12 cellular contexts compared by ENCODE assay signal in the genomic region with DNA sequence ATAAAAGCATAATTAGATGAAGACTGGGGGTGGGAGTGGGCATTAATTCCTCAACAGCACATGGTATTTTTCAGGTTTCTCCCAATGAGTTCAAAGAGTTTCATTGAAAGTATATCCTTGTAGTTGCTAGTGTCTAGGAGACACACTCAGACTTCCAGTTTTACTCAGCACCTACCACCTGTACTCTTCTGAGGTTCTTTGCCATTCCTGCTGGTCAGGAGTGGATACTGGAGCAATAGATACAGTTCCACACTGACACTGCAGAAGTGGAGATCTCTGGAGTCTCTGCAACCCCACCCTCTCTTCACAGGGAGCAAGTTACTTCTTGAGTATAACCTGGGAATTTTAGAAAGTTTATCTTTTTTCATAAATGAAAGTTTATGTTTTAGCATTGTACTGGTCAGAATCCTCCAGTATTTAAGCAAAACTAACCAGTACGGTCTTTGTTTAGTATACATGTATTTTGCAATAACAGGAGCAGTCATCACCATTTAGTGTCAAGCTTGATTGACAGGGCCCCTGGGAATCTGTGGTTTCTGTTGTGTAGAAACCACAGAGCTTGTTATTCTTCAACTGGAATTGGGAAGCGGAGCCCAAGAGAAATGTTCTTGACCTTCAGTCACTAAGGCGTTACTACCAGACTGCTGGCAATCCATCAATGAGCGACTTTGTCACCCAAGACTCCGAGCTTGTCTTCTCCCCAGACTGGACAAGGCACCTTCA.
DNase-seq lines count a peak whose midpoint lies in the region; ATAC-seq and TF ChIP-seq lines count a peak whose summit lies in the region.
"Had no signal": no experiment of that assay in that cellular context is flagged by ENCODE, and none has a peak within 500 bp of the region (broad histone marks: within the 10 kb centered on the region; RNA-seq: fewer than 3 reads in every experiment).

No MANE protein-coding gene starts in this region.

- no peak overlapping the region for H3K4ac ChIP-seq in mesendoderm (ENCODE audit: low read depth, low read length)

- H3K4me1 ChIP-seq in A673 (ENCODE audit: insufficient read depth, low read length, poor library complexity, severe bottlenecking) (no peaks in the 10 kb centered on the region), mesendoderm (ENCODE audit: control insufficient read depth, low read depth, low read length) (peaks cover 9% of the 10 kb centered on the region)
- H3K4me1 ChIP-seq: prostate gland had no signal

- no peak for ATAC-seq in GM18868 (IDR thresholded peaks at IDR 0.05; ENCODE audit: unreplicated experiment)
- ATAC-seq: activated CD4-positive, alpha-beta T cell treated with anti-CD3 and anti-CD28 coated beads for 36 hours had no signal

- H3K9ac ChIP-seq in mesendoderm (ENCODE audit: low read length): no peak overlapping the region

- no peaks in the 10 kb centered on the region for H3K27me3 ChIP-seq in A673 (replicated peaks; ENCODE audit: insufficient read depth, low read depth, low read length, poor library complexity)
- no peaks in the 10 kb centered on the region for H3K27me3 ChIP-seq in mesendoderm (ENCODE audit: insufficient read depth, low read length, poor library complexity)

- H2AK5ac ChIP-seq in mesendoderm (ENCODE audit: low read length): no peak overlapping the region

- in situ Hi-C loops in SK-MEL-5 (cut with HindIII; ENCODE audit: low pct_unique_long_range_greater_than_20kb, low sequenced_read_pairs): no loop called here

- H3K4me3 ChIP-seq in A673 (ENCODE audit: low read depth, low read length, poor library complexity, severe bottlenecking) (no peak overlapping the region), mesendoderm (ENCODE audit: low read length) (no peak overlapping the region)
- H3K4me3 ChIP-seq: prostate gland had no signal

- no peak overlapping the region for H4K5ac ChIP-seq in mesendoderm (ENCODE audit: low read length)

- no peaks in the 10 kb centered on the region for H3K79me2 ChIP-seq in mesendoderm (ENCODE audit: control insufficient read depth, insufficient read depth, low read length)

- intact Hi-C loops in A673 (cut with micrococcal nuclease; ENCODE audit: unreplicated experiment): no loop called here

- no peak overlapping the region for H2BK120ac ChIP-seq in mesendoderm (ENCODE audit: low read depth, low read length)

- no peak overlapping the region for H3K23ac ChIP-seq in mesendoderm (ENCODE audit: low read length)

- H4K8ac ChIP-seq in mesendoderm (ENCODE audit: low read depth, low read length): no peak overlapping the region

- WGBS in mesendoderm (ENCODE audit: extremely low coverage, insufficient coverage, low lambda C conversion rate): no CpG with 5 or more reads among the region's 5 CpGs

- CTCF ChIA-PET in A673 (lab: Charles Lee): no interaction called here

- BruUV-seq in A673 (replicated peaks; lab: Mats Ljungman, UMichigan): no TSS peak

- H3K36me3 ChIP-seq in A673 (ENCODE audit: insufficient read depth, low read length, poor library complexity, severe bottlenecking) (no peaks in the 10 kb centered on the region), mesendoderm (ENCODE audit: control insufficient read depth, insufficient read depth, low read length) (no peaks in the 10 kb centered on the region)
- H3K36me3 ChIP-seq: prostate gland had no signal

- H2BK5ac ChIP-seq in mesendoderm (ENCODE audit: low read length): no peak overlapping the region

- no peaks in the 10 kb centered on the region for H3K9me3 ChIP-seq in A673 (ENCODE audit: low read depth, low read length, poor library complexity, severe bottlenecking)
- H3K9me3 ChIP-seq: prostate gland had no signal

- H3K56ac ChIP-seq in mesendoderm (ENCODE audit: low read length): no peak overlapping the region

- no peaks in the 10 kb centered on the region for H3K79me1 ChIP-seq in mesendoderm (ENCODE audit: low read length)

- H3K4me2 ChIP-seq in mesendoderm (ENCODE audit: low read length): no peak overlapping the region

- H3K27ac ChIP-seq in A673 (ENCODE audit: low read depth, low read length, poor library complexity, severe bottlenecking) (no peak overlapping the region), mesendoderm (ENCODE audit: low read depth, low read length) (no peak overlapping the region)

- DNase-seq in A673 (ENCODE audit: low spot score) (peak; percentile 64), HPDE6-E6E7 (ENCODE audit: extremely low spot score) (peak; percentile 43), SK-MEL-5 (ENCODE audit: low read depth, low spot score) (peak; percentile 75), kidney glomerular epithelial cell (lab: John Stamatoyannopoulos, UW) (peak; percentile 63), mesendoderm (no peak), SHP77 treated with DMSO at 0.1 percent for 48 hours (lab: John Stamatoyannopoulos, UW) (no peak), mucosa of gallbladder (ENCODE audit: low spot score) (no peak)
- DNase-seq: activated CD4-positive, alpha-beta T cell treated with anti-CD3 and anti-CD28 coated beads for 36 hours; effector CD8-positive, alpha-beta T cell; KG1 had no signal

- TF ChIP-seq CTCF in A673 (conservative IDR thresholded peaks at IDR 0.05; ENCODE audit: low read depth, low read length): no peak

- POLR2A ChIA-PET in A673 (lab: Charles Lee; ENCODE audit: low non-redundant PET): no interaction called here

- no peak overlapping the region for H2BK15ac ChIP-seq in mesendoderm (replicated peaks; ENCODE audit: low read depth)

- no peak overlapping the region for H3K18ac ChIP-seq in mesendoderm (ENCODE audit: low read length)

Comparison
In these comparisons a context has a peak if more than half of its experiments do, and no peak if none do; other contexts are left out.
1. DNase-seq: peak in A673 (single experiment), HPDE6-E6E7 (single experiment), SK-MEL-5 (single experiment) and kidney glomerular epithelial cell (single experiment); none in mesendoderm (single experiment), SHP77 treated with DMSO at 0.1 percent for 48 hours (single experiment) and mucosa of gallbladder (single experiment).